ENCODE assay signal across 1 cellular context in the genomic region with DNA sequence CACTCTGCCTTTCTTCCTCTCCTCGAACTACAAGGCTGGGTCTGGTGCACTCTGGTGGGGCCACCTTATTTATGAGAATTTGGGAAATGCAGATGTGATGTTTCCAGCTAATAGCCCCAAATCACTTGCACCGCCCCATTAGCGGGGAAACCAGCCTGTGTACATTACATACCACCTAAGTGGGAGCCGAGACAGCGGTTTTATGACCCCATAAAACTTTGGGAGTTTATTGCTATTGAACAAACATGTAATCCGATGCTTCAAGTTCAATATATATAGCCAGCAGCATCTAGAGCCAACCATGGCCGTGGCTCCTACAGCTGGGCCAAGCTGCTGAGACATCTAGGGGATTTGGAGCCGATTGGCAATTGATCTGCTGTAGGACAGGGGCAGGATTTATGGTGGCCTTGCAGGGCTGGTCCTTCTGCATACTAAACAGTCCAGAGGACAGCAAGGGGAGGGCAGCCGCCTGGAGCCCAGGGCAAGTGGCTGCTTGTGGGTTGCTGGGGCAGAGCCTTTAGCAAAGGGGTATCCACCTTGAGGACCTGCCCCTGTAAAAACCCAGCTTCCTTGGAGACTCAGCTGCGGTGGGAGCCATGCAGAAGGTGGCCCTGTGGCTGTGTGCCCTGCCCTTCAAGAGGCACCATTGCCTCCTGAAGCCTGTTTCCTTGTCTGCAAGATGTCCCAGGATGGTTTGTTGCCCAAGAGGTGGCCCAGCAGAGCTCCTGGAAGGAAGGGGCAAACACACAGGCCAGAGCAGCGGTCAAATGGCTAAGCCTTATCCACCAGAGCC.
TF ChIP-seq lines count a peak whose summit lies in the region.

No MANE protein-coding gene starts in this region.

TF ChIP-seq in HEK293, 187 proteins besides CTCF, POLR2A, EP300 and RAD21 (continued from another document):
- TF ChIP-seq, protein P1, sequence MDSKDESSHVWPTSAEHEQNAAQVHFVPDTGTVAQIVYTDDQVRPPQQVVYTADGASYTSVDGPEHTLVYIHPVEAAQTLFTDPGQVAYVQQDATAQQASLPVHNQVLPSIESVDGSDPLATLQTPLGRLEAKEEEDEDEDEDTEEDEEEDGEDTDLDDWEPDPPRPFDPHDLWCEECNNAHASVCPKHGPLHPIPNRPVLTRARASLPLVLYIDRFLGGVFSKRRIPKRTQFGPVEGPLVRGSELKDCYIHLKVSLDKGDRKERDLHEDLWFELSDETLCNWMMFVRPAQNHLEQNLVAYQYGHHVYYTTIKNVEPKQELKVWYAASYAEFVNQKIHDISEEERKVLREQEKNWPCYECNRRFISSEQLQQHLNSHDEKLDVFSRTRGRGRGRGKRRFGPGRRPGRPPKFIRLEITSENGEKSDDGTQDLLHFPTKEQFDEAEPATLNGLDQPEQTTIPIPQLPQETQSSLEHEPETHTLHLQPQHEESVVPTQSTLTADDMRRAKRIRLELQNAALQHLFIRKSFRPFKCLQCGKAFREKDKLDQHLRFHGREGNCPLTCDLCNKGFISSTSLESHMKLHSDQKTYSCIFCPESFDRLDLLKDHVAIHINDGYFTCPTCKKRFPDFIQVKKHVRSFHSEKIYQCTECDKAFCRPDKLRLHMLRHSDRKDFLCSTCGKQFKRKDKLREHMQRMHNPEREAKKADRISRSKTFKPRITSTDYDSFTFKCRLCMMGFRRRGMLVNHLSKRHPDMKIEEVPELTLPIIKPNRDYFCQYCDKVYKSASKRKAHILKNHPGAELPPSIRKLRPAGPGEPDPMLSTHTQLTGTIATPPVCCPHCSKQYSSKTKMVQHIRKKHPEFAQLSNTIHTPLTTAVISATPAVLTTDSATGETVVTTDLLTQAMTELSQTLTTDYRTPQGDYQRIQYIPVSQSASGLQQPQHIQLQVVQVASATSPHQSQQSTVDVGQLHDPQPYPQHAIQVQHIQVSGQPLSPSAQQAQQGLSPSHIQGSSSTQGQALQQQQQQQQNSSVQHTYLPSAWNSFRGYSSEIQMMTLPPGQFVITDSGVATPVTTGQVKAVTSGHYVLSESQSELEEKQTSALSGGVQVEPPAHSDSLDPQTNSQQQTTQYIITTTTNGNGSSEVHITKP (tag by site-specific recombination; IDR thresholded peaks at IDR 0.05): no peak
- TF ChIP-seq KLF1 (tag by site-specific recombination; IDR thresholded peaks at IDR 0.05): peak; percentile 62
- TF ChIP-seq ZBTB21 (tag by site-specific recombination; IDR thresholded peaks at IDR 0.05): no peak
- TF ChIP-seq, protein P2, sequence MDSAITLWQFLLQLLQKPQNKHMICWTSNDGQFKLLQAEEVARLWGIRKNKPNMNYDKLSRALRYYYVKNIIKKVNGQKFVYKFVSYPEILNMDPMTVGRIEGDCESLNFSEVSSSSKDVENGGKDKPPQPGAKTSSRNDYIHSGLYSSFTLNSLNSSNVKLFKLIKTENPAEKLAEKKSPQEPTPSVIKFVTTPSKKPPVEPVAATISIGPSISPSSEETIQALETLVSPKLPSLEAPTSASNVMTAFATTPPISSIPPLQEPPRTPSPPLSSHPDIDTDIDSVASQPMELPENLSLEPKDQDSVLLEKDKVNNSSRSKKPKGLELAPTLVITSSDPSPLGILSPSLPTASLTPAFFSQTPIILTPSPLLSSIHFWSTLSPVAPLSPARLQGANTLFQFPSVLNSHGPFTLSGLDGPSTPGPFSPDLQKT (IDR thresholded peaks at IDR 0.05; ENCODE audit: borderline replicate concordance, low read depth, low read length): no peak
- no peak for TF ChIP-seq HOXC10 (CRISPR knock-in tag; IDR thresholded peaks at IDR 0.05)
- TF ChIP-seq, protein P3, sequence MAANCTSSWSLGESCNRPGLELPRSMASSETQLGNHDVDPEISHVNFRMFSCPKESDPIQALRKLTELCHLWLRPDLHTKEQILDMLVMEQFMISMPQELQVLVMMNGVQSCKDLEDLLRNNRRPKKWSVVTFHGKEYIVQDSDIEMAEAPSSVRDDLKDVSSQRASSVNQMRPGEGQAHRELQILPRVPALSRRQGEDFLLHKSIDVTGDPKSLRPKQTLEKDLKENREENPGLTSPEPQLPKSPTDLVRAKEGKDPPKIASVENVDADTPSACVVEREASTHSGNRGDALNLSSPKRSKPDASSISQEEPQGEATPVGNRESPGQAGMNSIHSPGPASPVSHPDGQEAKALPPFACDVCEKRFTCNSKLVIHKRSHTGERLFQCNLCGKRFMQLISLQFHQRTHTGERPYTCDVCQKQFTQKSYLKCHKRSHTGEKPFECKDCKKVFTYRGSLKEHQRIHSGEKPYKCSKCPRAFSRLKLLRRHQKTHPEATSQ (tag by site-specific recombination; IDR thresholded peaks at IDR 0.05): no peak
TF ChIP-seq in HEK293: peak in this region for 34.
